Comparison of ENCODE assay signal across 31 cellular contexts in genomic region chr11:127217941-127218615, GRCh38.
"Had no signal": no experiment of that assay in that cellular context is flagged by ENCODE, and none has a peak within 500 bp of the region (broad histone marks: within the 10 kb centered on the region; RNA-seq: fewer than 3 reads in every experiment).

No MANE protein-coding gene starts in this region.

- H3K4me2 ChIP-seq: PC-9 had no signal

- H3K4me3 ChIP-seq: cardiac muscle cell, PC-9 had no signal

- H3K27ac ChIP-seq: cardiac muscle cell, PC-9, RWPE1, VCaP had no signal

- H3K4me1 Mint-ChIP-seq: activated B cell treated with CpG ODN at 0.5 μM for 24 hours; activated CD4-positive, alpha-beta memory T cell treated with anti-CD3 and anti-CD28 coated beads, Interleukin-2, amount 10 ng/mL, durations not matched to agents 7 days and 5 days; activated CD8-positive, alpha-beta memory T cell treated with anti-CD3 and anti-CD28 coated beads, Interleukin-2, amount 10 ng/mL, durations not matched to agents 7 days and 5 days; activated naive CD4-positive, alpha-beta T cell treated with anti-CD3 and anti-CD28 coated beads, Interleukin-2, amount 10 ng/mL, durations not matched to agents 7 days and 5 days had no signal

- H3K4me3 Mint-ChIP-seq: activated B cell treated with CpG ODN at 0.5 μM for 24 hours; activated CD4-positive, alpha-beta memory T cell treated with anti-CD3 and anti-CD28 coated beads, Interleukin-2, amount 10 ng/mL, durations not matched to agents 7 days and 5 days; activated CD8-positive, alpha-beta memory T cell treated with anti-CD3 and anti-CD28 coated beads, Interleukin-2, amount 10 ng/mL, durations not matched to agents 7 days and 5 days; activated naive CD4-positive, alpha-beta T cell treated with anti-CD3 and anti-CD28 coated beads, Interleukin-2, amount 10 ng/mL, durations not matched to agents 7 days and 5 days; activated naive CD8-positive, alpha-beta T cell had no signal

- H3K9me3 Mint-ChIP-seq: activated B cell treated with CpG ODN at 0.5 μM for 24 hours; activated CD4-positive, alpha-beta memory T cell treated with anti-CD3 and anti-CD28 coated beads, Interleukin-2, amount 10 ng/mL, durations not matched to agents 7 days and 5 days had no signal

- H3K27ac Mint-ChIP-seq: activated B cell treated with CpG ODN at 0.5 μM for 24 hours; activated CD4-positive, alpha-beta memory T cell treated with anti-CD3 and anti-CD28 coated beads, Interleukin-2, amount 10 ng/mL, durations not matched to agents 7 days and 5 days; activated CD8-positive, alpha-beta memory T cell treated with anti-CD3 and anti-CD28 coated beads, Interleukin-2, amount 10 ng/mL, durations not matched to agents 7 days and 5 days; activated naive CD4-positive, alpha-beta T cell treated with anti-CD3 and anti-CD28 coated beads, Interleukin-2, amount 10 ng/mL, durations not matched to agents 7 days and 5 days; activated naive CD8-positive, alpha-beta T cell had no signal

- H2AFZ ChIP-seq: PC-9 had no signal

- ATAC-seq: activated CD8-positive, alpha-beta memory T cell treated with anti-CD3 and anti-CD28 coated beads, Interleukin-2, amount 10 ng/mL, durations not matched to agents 7 days and 5 days had no signal

- H3K27me3 ChIP-seq: cardiac muscle cell had no signal

- H3K36me3 Mint-ChIP-seq: activated CD8-positive, alpha-beta memory T cell treated with anti-CD3 and anti-CD28 coated beads, Interleukin-2, amount 10 ng/mL, durations not matched to agents 7 days and 5 days; activated naive CD4-positive, alpha-beta T cell treated with anti-CD3 and anti-CD28 coated beads, Interleukin-2, amount 10 ng/mL, durations not matched to agents 7 days and 5 days; activated naive CD8-positive, alpha-beta T cell had no signal

- H3K27me3 Mint-ChIP-seq: activated B cell treated with CpG ODN at 0.5 μM for 24 hours; activated CD4-positive, alpha-beta memory T cell treated with anti-CD3 and anti-CD28 coated beads, Interleukin-2, amount 10 ng/mL, durations not matched to agents 7 days and 5 days; activated CD8-positive, alpha-beta memory T cell treated with anti-CD3 and anti-CD28 coated beads, Interleukin-2, amount 10 ng/mL, durations not matched to agents 7 days and 5 days; activated naive CD4-positive, alpha-beta T cell treated with anti-CD3 and anti-CD28 coated beads, Interleukin-2, amount 10 ng/mL, durations not matched to agents 7 days and 5 days; activated naive CD8-positive, alpha-beta T cell had no signal

- DNase-seq: activated B cell treated with CpG ODN at 0.5 μM for 24 hours; activated CD4-positive, alpha-beta memory T cell treated with anti-CD3 and anti-CD28 coated beads, Interleukin-2, amount 10 ng/mL, durations not matched to agents 7 days and 5 days; activated CD4-positive, alpha-beta T cell treated with anti-CD3 and anti-CD28 coated beads for 48 hours; activated CD4-positive, CD25-positive, alpha-beta regulatory T cell treated with anti-CD3 and anti-CD28 coated beads, Interleukin-2, amount 50 U/mL, for 72 hours; activated CD8-positive, alpha-beta memory T cell treated with anti-CD3 and anti-CD28 coated beads for 24 hours; activated CD8-positive, alpha-beta memory T cell treated with anti-CD3 and anti-CD28 coated beads, Interleukin-2, amount 10 ng/mL, durations not matched to agents 7 days and 5 days; activated CD8-positive, alpha-beta memory T cell treated with anti-CD3 and anti-CD28 coated beads, Interleukin-2, amount 50 U/mL, for 48 hours; activated effector memory CD4-positive, alpha-beta T cell treated with Interleukin-2 at 50 U/mL for 16 hours; activated naive CD4-positive, alpha-beta T cell treated with anti-CD3 and anti-CD28 coated beads, Interleukin-2, amount 10 ng/mL, durations not matched to agents 7 days and 5 days; activated T-cell treated with anti-CD3 and anti-CD28 coated beads, Interleukin-2, amount 50 U/mL, for 48 hours; amniotic stem cell; aorta; NCI-H1105; NCI-H1417 treated with DMSO at 0.1 percent for 48 hours; NCI-H187 treated with DMSO at 0.1 percent for 48 hours; NCI-H2081; NCI-H345; NCI-H510A; NCI-H526; NCI-H748 treated with DMSO at 0.1 percent for 48 hours; NK-92 treated with Interleukin-12 subunit alpha and Interleukin-12 subunit beta, amount 100 ng/mL, for 24 hours; PC-9; Right ventricle myocardium superior; SW 1271; T-helper 1 cell; T-helper 2 cell; T-helper 9 cell had no signal

- H3K36me3 ChIP-seq: cardiac muscle cell had no signal
